8 cellular contexts compared by ENCODE assay signal in genomic region chr5:176658007-176658599, GRCh38. TPM values are rescaled to one million over a fixed set of nuclear protein-coding genes. Genes with fewer than 3 reads are reported as not detected.
DNase-seq lines count a peak whose midpoint lies in the region; ATAC-seq and TF ChIP-seq lines count a peak whose summit lies in the region.

No MANE protein-coding gene starts in this region.

- H3K9me3 ChIP-seq in effector memory CD4-positive, alpha-beta T cell (ENCODE audit: control insufficient read depth, low read length), result no peaks in the 10 kb centered on the region

- peak; percentile 47 for DNase-seq in NCI-H510A treated with DMSO at 0.1 percent for 48 hours (lab: John Stamatoyannopoulos, UW)
- no peak for DNase-seq in NCI-H510A (lab: John Stamatoyannopoulos, UW)
- DNase-seq in NCI-H748 (lab: John Stamatoyannopoulos, UW; ENCODE audit: unreplicated experiment), result peak; percentile 59
- peak; percentile 79 for DNase-seq in activated CD8-positive, alpha-beta T cell treated with anti-CD3 and anti-CD28 coated beads, Interleukin-2, amount 10 ng/mL, durations not matched to agents 7 days and 5 days
- peak; percentile 22 to 30 (median 27) for DNase-seq in effector memory CD4-positive, alpha-beta T cell
- peak in 1 of 2 experiments; percentile 71 for DNase-seq in mesothelial cell of epicardium (ENCODE audit: low spot score in 2 of 2, unreplicated experiment in 2 of 2)
- peak; percentile 43 for DNase-seq in stimulated activated CD8-positive, alpha-beta memory T cell treated with anti-CD3 and anti-CD28 coated beads, Interleukin-7, amount 100 ng/mL, for 24 hours (ENCODE audit: low read depth)

- no peaks in the 10 kb centered on the region for H3K9me3 Mint-ChIP-seq in activated CD8-positive, alpha-beta T cell treated with anti-CD3 and anti-CD28 coated beads, Interleukin-2, amount 10 ng/mL, durations not matched to agents 7 days and 5 days (ENCODE audit: insufficient read depth)
- no peaks in the 10 kb centered on the region for H3K9me3 Mint-ChIP-seq in mesothelial cell of epicardium

- H3K27me3 ChIP-seq in effector memory CD4-positive, alpha-beta T cell (replicated peaks; ENCODE audit: control insufficient read depth, insufficient read depth, low read length, poor library complexity, severe bottlenecking), result no peaks in the 10 kb centered on the region

- POLR2A ChIA-PET in activated CD8-positive, alpha-beta T cell treated with anti-CD3 and anti-CD28 coated beads, Interleukin-2, amount 10 ng/mL, durations not matched to agents 7 days and 5 days (lab: Charles Lee), result interaction anchor here (0.9 kb wide), 1 partner anchor 10 kb away, joined by 4 read pairs; no protein-coding TSS in a partner anchor

- H3K36me3 Mint-ChIP-seq in activated CD8-positive, alpha-beta T cell treated with anti-CD3 and anti-CD28 coated beads, Interleukin-2, amount 10 ng/mL, durations not matched to agents 7 days and 5 days (ENCODE audit: low read depth), result peaks cover 15% of the 10 kb centered on the region
- H3K36me3 Mint-ChIP-seq in mesothelial cell of epicardium, result peaks cover 11% of the 10 kb centered on the region

- no peaks in the 10 kb centered on the region for H3K27me3 Mint-ChIP-seq in activated CD8-positive, alpha-beta T cell treated with anti-CD3 and anti-CD28 coated beads, Interleukin-2, amount 10 ng/mL, durations not matched to agents 7 days and 5 days (ENCODE audit: low read depth)
- peaks cover 3% of the 10 kb centered on the region for H3K27me3 Mint-ChIP-seq in mesothelial cell of epicardium (ENCODE audit: low read depth)

- H3K27ac ChIP-seq in effector memory CD4-positive, alpha-beta T cell (ENCODE audit: insufficient read depth, low read length, poor library complexity, severe bottlenecking), result no peak overlapping the region

- peaks cover 25% of the 10 kb centered on the region for H3K4me1 ChIP-seq in effector memory CD4-positive, alpha-beta T cell (ENCODE audit: control insufficient read depth, insufficient read depth, low read length, poor library complexity, severe bottlenecking)

- H3K27ac Mint-ChIP-seq in activated CD8-positive, alpha-beta T cell treated with anti-CD3 and anti-CD28 coated beads, Interleukin-2, amount 10 ng/mL, durations not matched to agents 7 days and 5 days, result peak overlapping the region; percentile 51
- no peak overlapping the region for H3K27ac Mint-ChIP-seq in mesothelial cell of epicardium

- peaks cover 7% of the 10 kb centered on the region for H3K36me3 ChIP-seq in effector memory CD4-positive, alpha-beta T cell (ENCODE audit: control insufficient read depth, insufficient read depth, low read length)

- peaks cover 38% of the 10 kb centered on the region for H3K4me1 Mint-ChIP-seq in activated CD8-positive, alpha-beta T cell treated with anti-CD3 and anti-CD28 coated beads, Interleukin-2, amount 10 ng/mL, durations not matched to agents 7 days and 5 days (ENCODE audit: low read depth)
- no peaks in the 10 kb centered on the region for H3K4me1 Mint-ChIP-seq in mesothelial cell of epicardium

- peak; percentile 68 for TF ChIP-seq CTCF in mesothelial cell of epicardium (IDR thresholded peaks at IDR 0.05; ENCODE audit: unreplicated experiment)

- H3K4me3 ChIP-seq in effector memory CD4-positive, alpha-beta T cell (ENCODE audit: insufficient read depth, low read depth, low read length, poor library complexity, severe bottlenecking), result peak overlapping the region; percentile 15

- CTCF ChIA-PET in activated CD8-positive, alpha-beta T cell treated with anti-CD3 and anti-CD28 coated beads, Interleukin-2, amount 10 ng/mL, durations not matched to agents 7 days and 5 days (lab: Charles Lee), result interaction anchor here (0.6 to 5.9 kb wide), 19 partner anchors 10 to 460 kb away, joined by 3 to 96 read pairs (median 4); partner anchors contain the start of genes FAF2, RNF44 and TSPAN17

- peak overlapping the region; percentile 51 for H3K4me3 Mint-ChIP-seq in activated CD8-positive, alpha-beta T cell treated with anti-CD3 and anti-CD28 coated beads, Interleukin-2, amount 10 ng/mL, durations not matched to agents 7 days and 5 days
- H3K4me3 Mint-ChIP-seq in mesothelial cell of epicardium, result no peak overlapping the region

- peak; percentile 48 for ATAC-seq in HG03103 (IDR thresholded peaks at IDR 0.05; ENCODE audit: low read depth, unreplicated experiment)
- ATAC-seq in activated CD8-positive, alpha-beta T cell treated with anti-CD3 and anti-CD28 coated beads, Interleukin-2, amount 10 ng/mL, durations not matched to agents 7 days and 5 days, result peak; percentile 70

RNA-seq across cellular contexts. Expression of gene TSPAN17, which starts 10.8 kb away (rescaled TPM):
- total RNA-seq in activated CD8-positive, alpha-beta T cell treated with anti-CD3 and anti-CD28 coated beads, Interleukin-2, amount 10 ng/mL, durations not matched to agents 7 days and 5 days, result 10 to 100 TPM; 41.6 to 47.4 TPM
- total RNA-seq in mesothelial cell of epicardium, result 47.3 to 51.1 TPM (median 47.3 TPM) in 3 replicates

RNA-seq across cellular contexts. Expression of gene EIF4E1B, which starts 27.6 kb away (rescaled TPM):
- total RNA-seq in activated CD8-positive, alpha-beta T cell treated with anti-CD3 and anti-CD28 coated beads, Interleukin-2, amount 10 ng/mL, durations not matched to agents 7 days and 5 days, result not detected
- not detected in 3 replicates for total RNA-seq in mesothelial cell of epicardium

RNA-seq across cellular contexts. Expression of gene SNCB, which starts 27.8 kb away (rescaled TPM):
- not detected for total RNA-seq in activated CD8-positive, alpha-beta T cell treated with anti-CD3 and anti-CD28 coated beads, Interleukin-2, amount 10 ng/mL, durations not matched to agents 7 days and 5 days
- not detected in 3 replicates for total RNA-seq in mesothelial cell of epicardium

RNA-seq across cellular contexts. Expression of gene GPRIN1, which starts 48.1 kb away (rescaled TPM):
- total RNA-seq in activated CD8-positive, alpha-beta T cell treated with anti-CD3 and anti-CD28 coated beads, Interleukin-2, amount 10 ng/mL, durations not matched to agents 7 days and 5 days, result 1 to 10 TPM; 1.9 to 2.5 TPM
- 1.0 to 1.3 TPM (median 1.1 TPM) in 3 replicates for total RNA-seq in mesothelial cell of epicardium
